In genomic region chr10:74056081-74056818, GRCh38 we compare ENCODE assay signal across 8 cellular contexts. TPM values are rescaled to one million over a fixed set of nuclear protein-coding genes. Genes with fewer than 3 reads are reported as not detected.
A peak's percentile ranks its signal among the peaks of the same experiment; 100 is the strongest.
DNase-seq lines count a peak whose midpoint lies in the region; ATAC-seq and TF ChIP-seq lines count a peak whose summit lies in the region.

No MANE protein-coding gene starts in this region.

- H3K9me3 ChIP-seq in A673 (ENCODE audit: low read depth, low read length, poor library complexity, severe bottlenecking) = no peaks in the 10 kb centered on the region

- no TSS peak for BruUV-seq in A673 (replicated peaks; lab: Mats Ljungman, UMichigan)

- TF ChIP-seq CTCF in progenitor cell of endocrine pancreas (IDR thresholded peaks at IDR 0.05; ENCODE audit: unreplicated experiment) (no peak), A673 (conservative IDR thresholded peaks at IDR 0.05; ENCODE audit: low read depth, low read length) (no peak)

- H3K27ac ChIP-seq in A673 (ENCODE audit: low read depth, low read length, poor library complexity, severe bottlenecking) = no peak overlapping the region

- POLR2A ChIA-PET in A673 (lab: Charles Lee; ENCODE audit: low non-redundant PET) = no interaction called here

- H3K4me1 ChIP-seq in A673 (ENCODE audit: insufficient read depth, low read length, poor library complexity, severe bottlenecking) = peaks cover 39% of the 10 kb centered on the region

- H3K9me3 Mint-ChIP-seq in progenitor cell of endocrine pancreas (ENCODE audit: low read depth) = no peaks in the 10 kb centered on the region

- peak overlapping the region; percentile 95 for H3K27ac Mint-ChIP-seq in progenitor cell of endocrine pancreas

- DNase-seq in LoVo (ENCODE audit: low spot score) (peak; percentile 73), dermis blood vessel endothelial cell (peak; percentile 70), progenitor cell of endocrine pancreas (ENCODE audit: low spot score, unreplicated experiment) (no peak), H7 (no peak), A673 (ENCODE audit: low spot score) (no peak), cerebellar nuclear complex (lab: John Stamatoyannopoulos, UW) (no peak), GOT3 (lab: John Stamatoyannopoulos, UW) (no peak)

- CTCF ChIA-PET in A673 (lab: Charles Lee) = no interaction called here

- H3K36me3 ChIP-seq in H7 (replicated peaks; ENCODE audit: control insufficient read depth, insufficient read depth, low read length) = no peaks in the 10 kb centered on the region
- H3K36me3 ChIP-seq in A673 (ENCODE audit: insufficient read depth, low read length, poor library complexity, severe bottlenecking) = no peaks in the 10 kb centered on the region

- H3K27me3 Mint-ChIP-seq in progenitor cell of endocrine pancreas = no peaks in the 10 kb centered on the region

- no peak overlapping the region for H3K4me3 Mint-ChIP-seq in progenitor cell of endocrine pancreas (ENCODE audit: low read depth)

- no peak overlapping the region for H3K4me3 ChIP-seq in H7 (ENCODE audit: insufficient read depth, low read depth, low read length)
- H3K4me3 ChIP-seq in A673 (ENCODE audit: low read depth, low read length, poor library complexity, severe bottlenecking) = no peak overlapping the region

- H3K27me3 ChIP-seq in H7 (ENCODE audit: control insufficient read depth, insufficient read depth, low read length) = no peaks in the 10 kb centered on the region
- H3K27me3 ChIP-seq in A673 (replicated peaks; ENCODE audit: insufficient read depth, low read depth, low read length, poor library complexity) = no peaks in the 10 kb centered on the region

- peaks cover 2% of the 10 kb centered on the region for H3K36me3 Mint-ChIP-seq in progenitor cell of endocrine pancreas (ENCODE audit: insufficient read depth)

- ATAC-seq in GM18907 (IDR thresholded peaks at IDR 0.05; ENCODE audit: unreplicated experiment) = peak; percentile 52

- intact Hi-C loops in A673 (cut with micrococcal nuclease; ENCODE audit: unreplicated experiment) = no loop called here

- H3K4me1 Mint-ChIP-seq in progenitor cell of endocrine pancreas (ENCODE audit: low read depth) = peaks cover 24% of the 10 kb centered on the region

RNA-seq across cellular contexts. Expression of gene VCL, which starts 58.3 kb away (rescaled TPM):
- 107 and 163 TPM in 2 replicates for total RNA-seq in dermis blood vessel endothelial cell
- 107 and 116 TPM in 2 replicates for total RNA-seq in progenitor cell of endocrine pancreas
- total RNA-seq in H7 (2014; rRNA removed; shearing (Covaris generic)) = 194 and 200 TPM in 2 replicates
- 159 and 176 TPM in 2 replicates for total RNA-seq in A673 (2021)

Comparison
In these comparisons a context has a peak if more than half of its experiments do, and no peak if none do; other contexts are left out.
1. DNase-seq: peak in LoVo (single experiment) and dermis blood vessel endothelial cell (single experiment); none in progenitor cell of endocrine pancreas (single experiment), H7 (single experiment), A673 (single experiment), cerebellar nuclear complex (0 of 2) and GOT3 (single experiment).